21 cellular contexts compared by ENCODE assay signal in the genomic region with DNA sequence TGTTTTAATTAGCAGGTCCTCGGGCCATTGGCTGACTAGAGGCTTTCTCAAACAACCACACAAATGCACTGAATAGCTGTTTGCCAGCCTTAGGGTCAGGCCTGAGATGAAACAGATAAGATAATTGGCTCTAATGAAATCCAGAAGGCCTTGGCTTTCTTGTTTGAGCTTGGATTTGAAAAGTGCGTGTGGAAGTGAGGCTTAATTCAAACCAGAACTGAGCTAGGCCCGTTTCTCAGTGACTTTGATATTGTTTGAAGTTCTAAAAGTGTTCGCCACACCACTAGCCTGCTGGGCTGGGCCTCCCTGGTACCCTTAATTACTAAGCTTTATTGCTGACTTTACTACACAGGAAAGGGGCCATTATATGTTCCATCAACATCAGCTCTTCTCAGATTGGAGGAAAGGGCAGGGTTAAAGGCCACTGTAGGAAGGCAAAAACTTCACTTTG.
A peak's percentile ranks its signal among the peaks of the same experiment; 100 is the strongest.
DNase-seq lines count a peak whose midpoint lies in the region; ATAC-seq and TF ChIP-seq lines count a peak whose summit lies in the region.
"Had no signal": no experiment of that assay in that cellular context is flagged by ENCODE, and none has a peak within 500 bp of the region (broad histone marks: within the 10 kb centered on the region; RNA-seq: fewer than 3 reads in every experiment).

No MANE protein-coding gene starts in this region.

- peak overlapping the region; percentile 85 for H3K27ac ChIP-seq in 22Rv1
- H3K27ac ChIP-seq in GM23248 = no peak overlapping the region
- peak overlapping the region; percentile 44 for H3K27ac ChIP-seq in hepatocyte
- H3K27ac ChIP-seq in WERI-Rb-1 = no peak overlapping the region
- H3K27ac ChIP-seq: coronary artery, sigmoid colon, vagina had no signal

- H3K4me2 ChIP-seq in GM23248 (ENCODE audit: unreplicated experiment) (no peak overlapping the region), hepatocyte (no peak overlapping the region)

- H3F3A ChIP-seq in GM23248 (ENCODE audit: insufficient read depth) = no peaks in the 10 kb centered on the region; the same call in 1 of the 2 replicates

- TF ChIP-seq CTCF in 22Rv1 (IDR thresholded peaks at IDR 0.05) (no peak), hepatocyte (IDR thresholded peaks at IDR 0.05; ENCODE audit: poor library complexity) (no peak), WERI-Rb-1 (IDR thresholded peaks at IDR 0.05; ENCODE audit: low read depth, low read length) (no peak)

- H3K79me2 ChIP-seq in GM23248 (ENCODE audit: insufficient read depth) (no peaks in the 10 kb centered on the region), hepatocyte (no peaks in the 10 kb centered on the region)

- peak overlapping the region; percentile 79 for H2AFZ ChIP-seq in GM23248
- H2AFZ ChIP-seq in hepatocyte = no peak overlapping the region

- no peak overlapping the region for H3K9ac ChIP-seq in GM23248

- no peaks in the 10 kb centered on the region for H3K27me3 ChIP-seq in GM23248 (replicated peaks; ENCODE audit: insufficient read depth)
- H3K27me3 ChIP-seq in hepatocyte = no peaks in the 10 kb centered on the region
- H3K27me3 ChIP-seq in WERI-Rb-1 (ENCODE audit: insufficient read depth, low read depth, severe bottlenecking) = no peaks in the 10 kb centered on the region
- H3K27me3 ChIP-seq: breast epithelium, sigmoid colon, vagina had no signal

- WGBS in GM23248 (ENCODE audit: low coverage in 1 of 2, low lambda C conversion rate in 2 of 2, missing lambda C conversion rate in 2 of 2), 2 experiments = 15 to 18% methylated on average over 4 of the region's 4 CpGs
- 28% methylated on average over 4 of the region's 4 CpGs for WGBS in hepatocyte (ENCODE audit: low lambda C conversion rate, missing lambda C conversion rate)

- peaks cover 15% of the 10 kb centered on the region; the same call in 1 of the 2 replicates for H3K4me1 ChIP-seq in GM23248 (ENCODE audit: insufficient read depth)
- no peaks in the 10 kb centered on the region for H3K4me1 ChIP-seq in hepatocyte (ENCODE audit: insufficient read depth)
- H3K4me1 ChIP-seq: breast epithelium, sigmoid colon, vagina had no signal

- ATAC-seq in GM21723 (IDR thresholded peaks at IDR 0.05; ENCODE audit: unreplicated experiment) (no peak), GM18868 (IDR thresholded peaks at IDR 0.05; ENCODE audit: unreplicated experiment) (no peak)
- ATAC-seq: naive thymus-derived CD8-positive, alpha-beta T cell had no signal

- in situ Hi-C loops in GM23248 (cut with MboI) = no loop called here

- H4K20me1 ChIP-seq in GM23248 (ENCODE audit: insufficient read depth) (no peaks in the 10 kb centered on the region), hepatocyte (ENCODE audit: insufficient read depth, poor library complexity, severe bottlenecking) (no peaks in the 10 kb centered on the region)

- DNase-seq in GM23248 (peak; percentile 54), RPMI7951 (ENCODE audit: low read depth) (peak; percentile 89), hepatocyte (ENCODE audit: low spot score) (no peak), NCI-H510A (lab: John Stamatoyannopoulos, UW) (no peak), WERI-Rb-1 (no peak)
- DNase-seq: activated CD4-positive, alpha-beta T cell treated with anti-CD3 and anti-CD28 coated beads, Interleukin-2, amount 10 ng/mL, durations not matched to agents 24 days and 14 days; CD4-positive, alpha-beta T cell; MM.1S; naive thymus-derived CD8-positive, alpha-beta T cell; NCI-H1694; NCI-H2227 treated with DMSO at 0.1 percent for 48 hours; NCI-H82; posterior cingulate gyrus; SIG-M5; sigmoid colon had no signal

- H3K9me3 ChIP-seq in GM23248 (ENCODE audit: low read depth) (no peaks in the 10 kb centered on the region), hepatocyte (ENCODE audit: low read depth) (no peaks in the 10 kb centered on the region), WERI-Rb-1 (ENCODE audit: severe bottlenecking) (no peaks in the 10 kb centered on the region)
- H3K9me3 ChIP-seq: breast epithelium, sigmoid colon, vagina had no signal

- no peaks in the 10 kb centered on the region for H3K9me2 ChIP-seq in GM23248 (ENCODE audit: insufficient read depth)
- no peaks in the 10 kb centered on the region for H3K9me2 ChIP-seq in hepatocyte (replicated peaks; ENCODE audit: insufficient read depth)

- H3K4me3 ChIP-seq in GM23248 = no peak overlapping the region
- no peak overlapping the region for H3K4me3 ChIP-seq in hepatocyte
- no peak overlapping the region for H3K4me3 ChIP-seq in WERI-Rb-1 (ENCODE audit: low read depth, low read length)
- H3K4me3 ChIP-seq: breast epithelium, coronary artery, sigmoid colon, vagina had no signal

- no peaks in the 10 kb centered on the region for H3K36me3 ChIP-seq in GM23248 (ENCODE audit: low read depth)
- H3K36me3 ChIP-seq in hepatocyte (replicated peaks; ENCODE audit: insufficient read depth, low read depth) = no peaks in the 10 kb centered on the region
- no peaks in the 10 kb centered on the region for H3K36me3 ChIP-seq in WERI-Rb-1
- H3K36me3 ChIP-seq: breast epithelium, sigmoid colon, vagina had no signal

Comparison
In these comparisons a context has a peak if more than half of its experiments do, and no peak if none do; other contexts are left out.
1. H3K27ac ChIP-seq: peak in 22Rv1 (single experiment) and hepatocyte (single experiment); none in GM23248 (single experiment) and WERI-Rb-1 (single experiment).
2. DNase-seq: peak in GM23248 (single experiment) and RPMI7951 (single experiment); none in hepatocyte (single experiment), NCI-H510A (single experiment) and WERI-Rb-1 (single experiment).